ENCODE assay signal across 14 cellular contexts in genomic region chr5:158942217-158942616, GRCh38.
"Had no signal": no experiment of that assay in that cellular context is flagged by ENCODE, and none has a peak within 500 bp of the region (broad histone marks: within the 10 kb centered on the region; RNA-seq: fewer than 3 reads in every experiment).

No MANE protein-coding gene starts in this region.

- H3K4me3 ChIP-seq: dorsolateral prefrontal cortex, right atrium auricular region, smooth muscle cell, transverse colon had no signal

- H3K27me3 ChIP-seq: right atrium auricular region, transverse colon had no signal

- H3K27ac Mint-ChIP-seq: T-helper 17 cell had no signal

- H3K27me3 Mint-ChIP-seq: naive B cell had no signal

- H3K9me3 Mint-ChIP-seq: naive B cell had no signal

- DNase-seq: activated CD4-positive, alpha-beta T cell treated with anti-CD3 and anti-CD28 coated beads, Interleukin-2, amount 50 U/mL, for 1 hour; activated naive CD4-positive, alpha-beta T cell treated with anti-CD3 and anti-CD28 coated beads, Interleukin-2, amount 50 U/mL, for 16 hours; activated T-cell treated with anti-CD3 and anti-CD28 coated beads for 4 hours; cerebellar nuclear complex; dorsolateral prefrontal cortex; hypothalamus; midbrain; naive B cell; T-helper 17 cell; transverse colon had no signal

- H3K4me1 ChIP-seq: transverse colon had no signal

- H3K36me3 Mint-ChIP-seq: brain had no signal

- H3K4me1 Mint-ChIP-seq: T-helper 17 cell had no signal

- ATAC-seq: T-helper 17 cell had no signal

- H3K9me3 ChIP-seq: neutrophil, right atrium auricular region, transverse colon had no signal

- H3K4me2 ChIP-seq: smooth muscle cell had no signal

- H3K36me3 ChIP-seq: neutrophil, right atrium auricular region, transverse colon had no signal

- H3K27ac ChIP-seq: dorsolateral prefrontal cortex, neutrophil, right atrium auricular region, transverse colon had no signal

- H3K4me3 Mint-ChIP-seq: brain, naive B cell, T-helper 17 cell had no signal
